Comparison of ENCODE assay signal across 12 cellular contexts in the genomic region with DNA sequence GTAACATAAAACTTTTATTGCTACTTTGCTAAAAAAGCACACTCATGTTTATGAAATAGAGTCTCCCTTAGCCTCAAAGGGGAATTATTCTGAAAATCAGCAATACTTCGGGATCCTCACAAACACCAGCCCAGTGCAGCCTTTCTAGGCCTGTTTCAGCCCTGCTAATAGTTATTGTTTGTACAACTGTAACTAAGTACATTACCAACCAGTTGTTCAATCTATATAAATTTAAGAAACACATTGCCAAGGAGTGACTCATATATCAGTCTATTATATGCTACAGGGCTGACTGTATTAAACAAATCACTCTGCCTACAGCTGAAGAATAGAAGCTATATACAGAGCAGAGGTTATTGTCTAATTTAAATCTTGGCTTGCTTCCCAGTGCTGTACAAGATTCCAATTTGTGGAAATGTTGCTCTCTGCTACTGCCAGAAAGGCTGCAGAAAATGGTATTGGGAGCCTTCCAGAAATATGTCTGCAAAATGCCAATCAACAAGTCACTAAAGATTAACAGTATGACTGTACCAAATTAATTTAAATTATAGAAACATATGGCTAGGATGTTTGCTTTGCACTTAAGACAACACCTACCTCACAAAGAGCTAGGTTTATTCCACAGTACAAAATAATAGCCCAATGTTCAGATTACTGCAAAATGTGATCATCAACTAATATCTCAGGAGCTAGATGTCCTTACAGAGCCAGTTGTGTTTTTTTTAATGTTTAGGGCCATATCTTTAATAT. TPM values are rescaled to one million over a fixed set of nuclear protein-coding genes. Genes with fewer than 3 reads are reported as not detected.
A peak's percentile ranks its signal among the peaks of the same experiment; 100 is the strongest.
DNase-seq lines count a peak whose midpoint lies in the region; TF ChIP-seq lines count a peak whose summit lies in the region.
"Had no signal": no experiment of that assay in that cellular context is flagged by ENCODE, and none has a peak within 500 bp of the region (broad histone marks: within the 10 kb centered on the region; RNA-seq: fewer than 3 reads in every experiment).

No MANE protein-coding gene starts in this region.

- H3K4me3 ChIP-seq in stomach (no peak overlapping the region), MG63 (no peak overlapping the region)

- H3K36me3 ChIP-seq in stomach (no peaks in the 10 kb centered on the region), MG63 (no peaks in the 10 kb centered on the region)
- H3K36me3 ChIP-seq: WERI-Rb-1 had no signal

- no peak for TF ChIP-seq POLR2A in stomach (IDR thresholded peaks at IDR 0.05)

- H3K9me3 ChIP-seq in stomach (no peaks in the 10 kb centered on the region), MG63 (no peaks in the 10 kb centered on the region)

- WGBS in stomach, 5 donors, result 18 to 41% (median 34%) methylated on average over 1 of the region's 1 CpG

- H3K27ac ChIP-seq in epithelial cell of prostate (no peak overlapping the region), stomach (peak overlapping the region in 4 of 5 donors; percentile 23 to 69 (median 28))
- H3K27ac ChIP-seq: WERI-Rb-1 had no signal

- H3K27me3 ChIP-seq in stomach (no peaks in the 10 kb centered on the region), MG63 (no peaks in the 10 kb centered on the region)

- TF ChIP-seq EP300 in stomach (IDR thresholded peaks at IDR 0.05), result no peak

- DNase-seq in NCI-H1105 treated with DMSO at 0.1 percent for 48 hours (lab: John Stamatoyannopoulos, UW) (peak; percentile 100), NCI-H524 treated with DMSO at 0.1 percent for 48 hours (lab: John Stamatoyannopoulos, UW) (peak; percentile 31), epithelial cell of prostate (ENCODE audit: low read depth, low spot score) (peak; percentile 5), stomach (no peak), G401 (ENCODE audit: low spot score) (no peak), MG63 (no peak), kidney glomerular epithelial cell (lab: John Stamatoyannopoulos, UW) (no peak)
- DNase-seq: activated gamma-delta T cell treated with Interleukin-2 at 50 U/mL for 16 hours; effector CD4-positive, alpha-beta T cell; natural killer cell; stimulated activated CD4-positive, alpha-beta T cell treated with anti-CD3 and anti-CD28 coated beads, Interleukin-1b, Interleukin-23, amount 100 ng/mL, for 48 hours; WERI-Rb-1 had no signal

- in situ Hi-C loops in G401 (cut with HindIII; ENCODE audit: low sequenced_read_pairs), result no loop called here

- no peak for TF ChIP-seq CTCF in stomach (IDR thresholded peaks at IDR 0.05)

- H3K4me1 ChIP-seq in stomach, result peaks cover 19 to 78% (median 55%) of the 10 kb centered on the region in 4 donors

- intact Hi-C loops in stomach (cut with DNase I; ENCODE audit: low total_unique reads), result no loop called here

RNA-seq across cellular contexts. Expression of a gene that starts 49.7 kb away (rescaled TPM):
- 100 to 1,000 TPM in 1 of 5 donors, 10 to 100 TPM in 2, 1 to 10 TPM in 2; 7.2 to 169 (median 14.2) TPM for total RNA-seq in stomach
- 10 to 100 TPM in 1 of 3 donors, 1 to 10 TPM in 2; 6.4 to 12.4 (median 9.8) TPM for polyA plus RNA-seq in stomach
- total RNA-seq in G401 (2014; rRNA removed; shearing (Covaris generic)), result not detected in 2 replicates
- total RNA-seq in MG63 (2014; rRNA removed; shearing (Covaris generic); ENCODE audit: low replicate concordance), result not detected in 2 replicates
- total RNA-seq: natural killer cell had no signal

Comparison
In these comparisons a context has a peak if more than half of its experiments do, and no peak if none do; other contexts are left out.
1. DNase-seq: peak in NCI-H1105 treated with DMSO at 0.1 percent for 48 hours (single experiment), NCI-H524 treated with DMSO at 0.1 percent for 48 hours (single experiment) and epithelial cell of prostate (single experiment); none in stomach (single experiment), G401 (single experiment), MG63 (single experiment) and kidney glomerular epithelial cell (single experiment).